ENCODE assay signal across 12 cellular contexts in genomic region chr5:156893517-156893916, GRCh38. TPM values are rescaled to one million over a fixed set of nuclear protein-coding genes. Genes with fewer than 3 reads are reported as not detected.
DNase-seq lines count a peak whose midpoint lies in the region; ATAC-seq and TF ChIP-seq lines count a peak whose summit lies in the region.
"Had no signal": no experiment of that assay in that cellular context is flagged by ENCODE, and none has a peak within 500 bp of the region (broad histone marks: within the 10 kb centered on the region; RNA-seq: fewer than 3 reads in every experiment).

No MANE protein-coding gene starts in this region.

- H3K27ac ChIP-seq in CD4-positive, alpha-beta T cell (ENCODE audit: low read depth, low read length) = no peak overlapping the region

- peaks cover 11% of the 10 kb centered on the region for H3K4me1 Mint-ChIP-seq in activated T-helper 17 cell treated with anti-CD3 and anti-CD28 coated beads, Interleukin-2, amount 50 U/mL, for 72 hours
- peaks cover 19% of the 10 kb centered on the region for H3K4me1 Mint-ChIP-seq in CD4-positive, alpha-beta T cell (ENCODE audit: low read depth)

- ATAC-seq in GM18861 (IDR thresholded peaks at IDR 0.05; ENCODE audit: unreplicated experiment) = peak; percentile 82
- ATAC-seq in GM21528 (IDR thresholded peaks at IDR 0.05; ENCODE audit: low FRiP score, unreplicated experiment) = peak; percentile 74
- peak; percentile 57 for ATAC-seq in HG03196 (IDR thresholded peaks at IDR 0.05; ENCODE audit: unreplicated experiment)
- ATAC-seq in activated T-helper 17 cell treated with anti-CD3 and anti-CD28 coated beads, Interleukin-2, amount 50 U/mL, for 72 hours (replicated peaks) = peak; percentile 72
- ATAC-seq in CD4-positive, alpha-beta T cell (ENCODE audit: poor library complexity) = no peak
- ATAC-seq: naive thymus-derived CD8-positive, alpha-beta T cell had no signal

- H3K27ac Mint-ChIP-seq in activated T-helper 17 cell treated with anti-CD3 and anti-CD28 coated beads, Interleukin-2, amount 50 U/mL, for 72 hours = peak overlapping the region; percentile 18
- no peak overlapping the region for H3K27ac Mint-ChIP-seq in CD4-positive, alpha-beta T cell

- CTCF ChIA-PET in CD4-positive, alpha-beta T cell (lab: Charles Lee) = interaction anchor here (0.7 kb wide), 1 partner anchor 8 kb away, joined by 6 read pairs; no protein-coding TSS in a partner anchor

- TF ChIP-seq CTCF in CD4-positive, alpha-beta T cell (IDR thresholded peaks at IDR 0.05) = no peak

- H3K9me3 ChIP-seq in CD4-positive, alpha-beta T cell (ENCODE audit: control insufficient read depth, low read length) = no peaks in the 10 kb centered on the region

- H3K27me3 Mint-ChIP-seq in activated T-helper 17 cell treated with anti-CD3 and anti-CD28 coated beads, Interleukin-2, amount 50 U/mL, for 72 hours = peaks cover 3% of the 10 kb centered on the region
- no peaks in the 10 kb centered on the region for H3K27me3 Mint-ChIP-seq in CD4-positive, alpha-beta T cell

- POLR2A ChIA-PET in CD4-positive, alpha-beta T cell (lab: Charles Lee) = no interaction called here

- no peaks in the 10 kb centered on the region for H3K27me3 ChIP-seq in CD4-positive, alpha-beta T cell (ENCODE audit: control insufficient read depth, insufficient read depth, low read length)

- intact Hi-C loops in CD4-positive, alpha-beta T cell (cut with DNase I, micrococcal nuclease) = loop anchor here in 1 of 2 experiments (5.0 kb wide), 2 partner anchors 44 to 239 kb away; no protein-coding TSS in a partner anchor

- no peak overlapping the region for H3K4me3 Mint-ChIP-seq in activated T-helper 17 cell treated with anti-CD3 and anti-CD28 coated beads, Interleukin-2, amount 50 U/mL, for 72 hours
- H3K4me3 Mint-ChIP-seq in CD4-positive, alpha-beta T cell = no peak overlapping the region

- H3K36me3 Mint-ChIP-seq in activated T-helper 17 cell treated with anti-CD3 and anti-CD28 coated beads, Interleukin-2, amount 50 U/mL, for 72 hours (ENCODE audit: low read depth) = no peaks in the 10 kb centered on the region
- no peaks in the 10 kb centered on the region for H3K36me3 Mint-ChIP-seq in CD4-positive, alpha-beta T cell (ENCODE audit: low read depth)
- H3K36me3 Mint-ChIP-seq: IgD-negative memory B cell; naive thymus-derived CD8-positive, alpha-beta T cell had no signal

- DNase-seq in OCI-M1 (lab: John Stamatoyannopoulos, UW) (no peak), SKM-1 treated with dmso at 0.1 percent for 144 hours (lab: John Stamatoyannopoulos, UW; ENCODE audit: unreplicated experiment) (no peak), iPS-NIHi11 (ENCODE audit: low spot score) (no peak)
- DNase-seq in CD4-positive, alpha-beta T cell = no peak
- DNase-seq: amniotic stem cell; naive thymus-derived CD8-positive, alpha-beta T cell; NCI-H82 had no signal

- H3K9me3 Mint-ChIP-seq in activated T-helper 17 cell treated with anti-CD3 and anti-CD28 coated beads, Interleukin-2, amount 50 U/mL, for 72 hours = no peaks in the 10 kb centered on the region
- H3K9me3 Mint-ChIP-seq in CD4-positive, alpha-beta T cell = no peaks in the 10 kb centered on the region
- H3K9me3 Mint-ChIP-seq: IgD-negative memory B cell; naive thymus-derived CD8-positive, alpha-beta T cell had no signal

RNA-seq across cellular contexts. Expression of gene PPP1R2B, which starts 43.4 kb away (rescaled TPM):
- total RNA-seq in activated T-helper 17 cell treated with anti-CD3 and anti-CD28 coated beads, Interleukin-2, amount 50 U/mL, for 72 hours = under 1 TPM; 0.30 to 0.64 TPM
- total RNA-seq in CD4-positive, alpha-beta T cell = under 1 TPM in 1 of 2 experiments, not detected in 1; 0.27 TPM
